Comparison of ENCODE assay signal across 30 cellular contexts in genomic region chr13:66347718-66348117, GRCh38.
A peak's percentile ranks its signal among the peaks of the same experiment; 100 is the strongest.
DNase-seq lines count a peak whose midpoint lies in the region; ATAC-seq, FAIRE-seq and TF ChIP-seq lines count a peak whose summit lies in the region.
"Had no signal": no experiment of that assay in that cellular context is flagged by ENCODE, and none has a peak within 500 bp of the region (broad histone marks: within the 10 kb centered on the region; RNA-seq: fewer than 3 reads in every experiment).

No MANE protein-coding gene starts in this region.

- peak overlapping the region in 4 of 5 experiments; percentile 17 to 89 (median 30) for H3K27ac Mint-ChIP-seq in brain
- H3K27ac Mint-ChIP-seq: activated CD8-positive, alpha-beta T cell treated with anti-CD3 and anti-CD28 coated beads for 36 hours; activated naive CD4-positive, alpha-beta T cell treated with anti-CD3 and anti-CD28 coated beads, Interleukin-2, amount 50 U/mL, for 72 hours; activated T-helper 2 cell treated with anti-CD3 and anti-CD28 coated beads, Interferon-gamma antibody, Interleukin-2, Interleukin-4, amounts not matched to agents 10 μg/mL and 5 μg/mL and 100 μg/mL, durations not matched to agents 14 hours and 24 hours and 36 hours; neural progenitor cell; T-helper 2 cell treated with Interferon-gamma antibody and Interleukin-4, amounts not matched to agents 5 μg/mL and 100 μg/mL, for 36 hours had no signal

- FAIRE-seq in small intestine (lab: Jason Lieb, UNC) = no peak
- FAIRE-seq: endometrium had no signal

- H3K9me3 Mint-ChIP-seq in brain = peaks cover 0 to 3% (median 0%) of the 10 kb centered on the region in 5 experiments
- H3K9me3 Mint-ChIP-seq: activated CD8-positive, alpha-beta T cell treated with anti-CD3 and anti-CD28 coated beads for 36 hours had no signal

- TF ChIP-seq POLR2A in body of pancreas (IDR thresholded peaks at IDR 0.05) = no peak

- H3K27me3 Mint-ChIP-seq in brain = peaks cover 11% of the 10 kb centered on the region
- H3K27me3 Mint-ChIP-seq: activated CD8-positive, alpha-beta T cell treated with anti-CD3 and anti-CD28 coated beads for 36 hours had no signal

- WGBS in body of pancreas, 2 donors = 85 to 87% methylated on average over 3 of the region's 3 CpGs
- WGBS in small intestine, 3 donors = 62 to 81% (median 73%) methylated on average over 3 of the region's 3 CpGs

- H3K27ac ChIP-seq in body of pancreas (no peak overlapping the region), small intestine (ENCODE audit: low read depth in 1 of 2, low read length in 1 of 2) (no peak overlapping the region)
- H3K27ac ChIP-seq: BLaER1 treated with 17β-estradiol and CSF1 and Interleukin-3, amounts not matched to agents 10 nM and 100 nM; neural progenitor cell; suprapubic skin had no signal

- peaks cover 77% of the 10 kb centered on the region for H3K4me1 Mint-ChIP-seq in brain

- H3K27me3 ChIP-seq in body of pancreas (no peaks in the 10 kb centered on the region), small intestine (ENCODE audit: control insufficient read depth in 2 of 2, insufficient read depth in 2 of 2, low read length in 2 of 2) (no peaks in the 10 kb centered on the region)
- H3K27me3 ChIP-seq: BLaER1 treated with 17β-estradiol and CSF1 and Interleukin-3, amounts not matched to agents 10 nM and 100 nM; dorsolateral prefrontal cortex; neural progenitor cell; suprapubic skin had no signal

- intact Hi-C loops in body of pancreas (cut with DNase I) = no loop called here

- DNase-seq in HT1080 (ENCODE audit: low read depth) = peak; percentile 5
- peak; percentile 75 for DNase-seq in NCI-H2227 treated with DMSO at 0.1 percent for 48 hours (lab: John Stamatoyannopoulos, UW)
- peak; percentile 72 for DNase-seq in kidney tubule cell (ENCODE audit: low spot score)
- DNase-seq in body of pancreas = no peak
- no peak for DNase-seq in activated CD4-positive, alpha-beta T cell treated with anti-CD3 and anti-CD28 coated beads, Interleukin-2, amount 50 U/mL, for 48 hours
- no peak for DNase-seq in small intestine
- DNase-seq: activated CD8-positive, alpha-beta T cell treated with anti-CD3 and anti-CD28 coated beads for 36 hours; aorta; cerebellar nuclear complex; COR-L47; dorsolateral prefrontal cortex; foreskin melanocyte; mesenchymal stem cell; NCI-H1048; NCI-H1694 treated with DMSO at 0.1 percent for 48 hours; NCI-H510A; NK-92 treated with Interleukin-12 subunit alpha and Interleukin-12 subunit beta, amount 100 ng/mL, for 24 hours; right cardiac atrium; Right ventricle myocardium superior; stimulated activated CD4-positive, alpha-beta T cell treated with anti-CD3 and anti-CD28 coated beads, Interleukin-1b, Interleukin-23, amount 100 ng/mL, for 48 hours; stimulated activated naive CD4-positive, alpha-beta T cell treated with Interleukin-2 at 50 U/mL for 16 hours had no signal

- no peaks in the 10 kb centered on the region for H3K36me3 Mint-ChIP-seq in brain
- H3K36me3 Mint-ChIP-seq: neural progenitor cell had no signal

- no peak overlapping the region for H3K4me3 Mint-ChIP-seq in brain
- H3K4me3 Mint-ChIP-seq: activated CD8-positive, alpha-beta T cell treated with anti-CD3 and anti-CD28 coated beads for 36 hours; neural progenitor cell; T-helper 2 cell treated with Interferon-gamma antibody and Interleukin-4, amounts not matched to agents 5 μg/mL and 100 μg/mL, for 36 hours had no signal

- H3K9me3 ChIP-seq in body of pancreas = no peaks in the 10 kb centered on the region
- no peaks in the 10 kb centered on the region for H3K9me3 ChIP-seq in small intestine (ENCODE audit: control insufficient read depth, low read depth)
- H3K9me3 ChIP-seq: BLaER1 treated with 17β-estradiol and CSF1 and Interleukin-3, amounts not matched to agents 10 nM and 100 nM; suprapubic skin had no signal

- ATAC-seq in HG02938 (IDR thresholded peaks at IDR 0.05; ENCODE audit: unreplicated experiment) (no peak), body of pancreas (no peak)
- ATAC-seq: activated CD8-positive, alpha-beta T cell treated with anti-CD3 and anti-CD28 coated beads for 36 hours; activated naive CD4-positive, alpha-beta T cell treated with anti-CD3 and anti-CD28 coated beads, Interleukin-2, amount 50 U/mL, for 72 hours; right cardiac atrium had no signal

- H3K4me3 ChIP-seq in body of pancreas = no peak overlapping the region
- no peak overlapping the region for H3K4me3 ChIP-seq in small intestine (ENCODE audit: low read depth in 1 of 2, low read length in 2 of 2)
- H3K4me3 ChIP-seq: BLaER1 treated with 17β-estradiol and CSF1 and Interleukin-3, amounts not matched to agents 10 nM and 100 nM; dorsolateral prefrontal cortex; neural progenitor cell; suprapubic skin had no signal

- H3K4me1 ChIP-seq in body of pancreas (peaks cover 17% of the 10 kb centered on the region), small intestine (ENCODE audit: control insufficient read depth in 2 of 2, insufficient read depth in 1 of 2, low read depth in 1 of 2, low read length in 1 of 2) (no peaks in the 10 kb centered on the region)
- H3K4me1 ChIP-seq: BLaER1 treated with 17β-estradiol and CSF1 and Interleukin-3, amounts not matched to agents 10 nM and 100 nM; suprapubic skin had no signal

- TF ChIP-seq CTCF in brain (conservative IDR thresholded peaks at IDR 0.05) = no peak
- TF ChIP-seq CTCF in body of pancreas (IDR thresholded peaks at IDR 0.05) = no peak

- H3K36me3 ChIP-seq in body of pancreas (replicated peaks in 1 of 2; ENCODE audit: insufficient read depth in 1 of 2, low read depth in 2 of 2) (no peaks in the 10 kb centered on the region), small intestine (ENCODE audit: control insufficient read depth in 2 of 2, insufficient read depth in 2 of 2, low read length in 2 of 2) (no peaks in the 10 kb centered on the region)
- H3K36me3 ChIP-seq: BLaER1 treated with 17β-estradiol and CSF1 and Interleukin-3, amounts not matched to agents 10 nM and 100 nM; neural progenitor cell; suprapubic skin had no signal

Comparison
In these comparisons a context has a peak if more than half of its experiments do, and no peak if none do; other contexts are left out.
1. DNase-seq: peak in HT1080 (single experiment), NCI-H2227 treated with DMSO at 0.1 percent for 48 hours (single experiment) and kidney tubule cell (single experiment); none in body of pancreas (0 of 4), activated CD4-positive, alpha-beta T cell treated with anti-CD3 and anti-CD28 coated beads, Interleukin-2, amount 50 U/mL, for 48 hours (0 of 2) and small intestine (single experiment).